ENCODE assay signal across 9 cellular contexts in the genomic region with DNA sequence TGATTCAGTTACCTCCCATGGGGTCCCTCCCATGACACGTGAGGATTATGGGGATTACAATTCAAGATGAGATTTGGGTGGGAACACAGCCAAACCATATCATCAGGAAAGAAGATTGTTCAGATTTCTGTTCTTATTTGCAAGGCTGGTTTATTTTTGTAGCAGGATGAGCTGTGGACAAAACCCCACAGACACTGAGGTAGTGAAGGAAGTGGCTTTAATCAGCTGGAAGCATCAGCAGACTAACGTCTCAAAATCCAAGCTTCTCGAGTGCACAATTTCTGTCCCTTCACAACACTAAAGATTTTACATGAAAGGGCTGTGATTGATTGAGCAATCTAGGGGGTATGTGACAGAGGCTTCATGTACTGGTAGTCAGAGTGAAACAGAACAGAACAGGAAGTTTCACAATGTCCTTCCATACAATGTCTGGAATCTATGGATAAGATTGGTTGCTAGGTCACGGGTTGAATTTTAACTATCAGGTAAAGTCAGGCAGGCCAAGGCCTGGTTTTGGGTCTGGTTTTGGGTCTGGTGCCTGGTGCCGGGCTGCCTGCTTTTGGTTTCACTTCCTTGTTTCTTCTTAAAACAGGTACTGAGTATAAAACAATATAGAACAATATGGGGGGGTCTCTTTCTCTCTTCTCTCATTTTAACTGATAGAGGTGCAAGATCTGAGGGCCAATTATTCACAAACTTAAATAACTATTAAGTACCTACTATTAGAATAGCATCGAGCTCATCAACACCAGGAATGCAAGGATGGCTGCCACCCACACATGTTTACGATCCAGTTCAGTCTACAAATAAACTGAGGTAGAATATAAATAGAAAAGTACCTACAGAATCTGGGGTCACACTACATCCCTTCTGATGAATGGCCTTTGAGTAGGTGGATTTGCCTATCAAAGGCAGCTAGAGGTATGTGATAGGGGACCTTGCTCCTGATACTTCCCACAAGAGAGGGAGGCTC.
DNase-seq lines count a peak whose midpoint lies in the region; ATAC-seq and TF ChIP-seq lines count a peak whose summit lies in the region.
"Had no signal": no experiment of that assay in that cellular context is flagged by ENCODE, and none has a peak within 500 bp of the region (broad histone marks: within the 10 kb centered on the region; RNA-seq: fewer than 3 reads in every experiment).

No MANE protein-coding gene starts in this region.

- peaks cover 0 to 5% (median 0%) of the 10 kb centered on the region in 8 donors for H3K9me3 ChIP-seq in spleen

- no peaks in the 10 kb centered on the region for H3K36me3 Mint-ChIP-seq in activated T-helper 1 cell treated with anti-CD3 and anti-CD28 coated beads, Interleukin-12 subunit alpha, Interleukin-12 subunit beta, Interleukin-2, Interleukin-4 antibody, amounts not matched to agents 30 ng/mL and 10 ng/mL and 1 ng/mL, durations not matched to agents 14 hours and 24 hours and 36 hours (ENCODE audit: low read depth)

- DNase-seq in HS-5 (ENCODE audit: low read depth) = peak; percentile 64
- peak; percentile 84 for DNase-seq in SKM-1 treated with dmso at 0.1 percent for 144 hours (lab: John Stamatoyannopoulos, UW; ENCODE audit: unreplicated experiment)
- no peak for DNase-seq in foreskin keratinocyte
- peak; percentile 79 for DNase-seq in spleen
- DNase-seq in GM13976 (ENCODE audit: low spot score) = no peak
- DNase-seq in activated T-helper 1 cell treated with anti-CD3 and anti-CD28 coated beads, Interleukin-12 subunit alpha, Interleukin-12 subunit beta, Interleukin-2, Interleukin-4 antibody, amounts not matched to agents 30 ng/mL and 10 ng/mL and 1 ng/mL, durations not matched to agents 14 hours and 24 hours and 36 hours (ENCODE audit: low spot score) = no peak
- DNase-seq: activated T-cell treated with anti-CD3 and anti-CD28 coated beads, Interleukin-2, amount 50 U/mL, for 4 hours had no signal

- H3K27me3 ChIP-seq in foreskin keratinocyte = no peaks in the 10 kb centered on the region
- H3K27me3 ChIP-seq in spleen (replicated peaks in 1 of 7) = no peaks in the 10 kb centered on the region

- no peaks in the 10 kb centered on the region for H3K4me1 Mint-ChIP-seq in activated T-helper 1 cell treated with anti-CD3 and anti-CD28 coated beads, Interleukin-12 subunit alpha, Interleukin-12 subunit beta, Interleukin-2, Interleukin-4 antibody, amounts not matched to agents 30 ng/mL and 10 ng/mL and 1 ng/mL, durations not matched to agents 14 hours and 24 hours and 36 hours (ENCODE audit: low read depth)

- no peak for ATAC-seq in foreskin keratinocyte
- no peak for ATAC-seq in GM19324 (IDR thresholded peaks at IDR 0.05; ENCODE audit: low FRiP score, unreplicated experiment)
- no peak for ATAC-seq in GM21528 (IDR thresholded peaks at IDR 0.05; ENCODE audit: low FRiP score, unreplicated experiment)
- ATAC-seq: activated T-cell treated with anti-CD3 and anti-CD28 coated beads, Interleukin-2, amount 50 U/mL, for 4 hours had no signal

- TF ChIP-seq CTCF in foreskin keratinocyte (conservative IDR thresholded peaks at IDR 0.05) (no peak), spleen (IDR thresholded peaks at IDR 0.05 in 8 of 11, conservative IDR thresholded peaks at IDR 0.05 in 3 of 11) (no peak), GM13976 (IDR thresholded peaks at IDR 0.05; ENCODE audit: borderline replicate concordance, control extremely low read depth, extremely low read depth, insufficient read depth, missing control alignments) (no peak)

- 44 to 63% (median 56%) methylated on average over 7 of the region's 7 CpGs for WGBS in spleen, 5 donors

- intact Hi-C loops in spleen (cut with DNase I; ENCODE audit: low total_unique reads) = no loop called here
- intact Hi-C loops in activated T-helper 1 cell treated with anti-CD3 and anti-CD28 coated beads, Interleukin-12 subunit alpha, Interleukin-12 subunit beta, Interleukin-2, Interleukin-4 antibody, amounts not matched to agents 30 ng/mL and 10 ng/mL and 1 ng/mL, durations not matched to agents 14 hours and 24 hours and 36 hours (cut with micrococcal nuclease) = no loop called here

- H3K27ac ChIP-seq in foreskin keratinocyte (peak overlapping the region; percentile 94), spleen (peak overlapping the region; percentile 8 to 74 (median 60))

- no peak overlapping the region for H3K4me3 Mint-ChIP-seq in activated T-helper 1 cell treated with anti-CD3 and anti-CD28 coated beads, Interleukin-12 subunit alpha, Interleukin-12 subunit beta, Interleukin-2, Interleukin-4 antibody, amounts not matched to agents 30 ng/mL and 10 ng/mL and 1 ng/mL, durations not matched to agents 14 hours and 24 hours and 36 hours
- H3K4me3 Mint-ChIP-seq: activated T-cell treated with anti-CD3 and anti-CD28 coated beads, Interleukin-2, amount 50 U/mL, for 4 hours had no signal

- H3K4me3 ChIP-seq in spleen = no peak overlapping the region

- no peak overlapping the region for H3K27ac Mint-ChIP-seq in activated T-helper 1 cell treated with anti-CD3 and anti-CD28 coated beads, Interleukin-12 subunit alpha, Interleukin-12 subunit beta, Interleukin-2, Interleukin-4 antibody, amounts not matched to agents 30 ng/mL and 10 ng/mL and 1 ng/mL, durations not matched to agents 14 hours and 24 hours and 36 hours

- no peaks in the 10 kb centered on the region for H3K27me3 Mint-ChIP-seq in activated T-helper 1 cell treated with anti-CD3 and anti-CD28 coated beads, Interleukin-12 subunit alpha, Interleukin-12 subunit beta, Interleukin-2, Interleukin-4 antibody, amounts not matched to agents 30 ng/mL and 10 ng/mL and 1 ng/mL, durations not matched to agents 14 hours and 24 hours and 36 hours (ENCODE audit: insufficient read depth)

- H3K4me1 ChIP-seq in foreskin keratinocyte (peaks cover 37% of the 10 kb centered on the region), spleen (peaks cover 0 to 27% (median 10%) of the 10 kb centered on the region in 6 donors)

- H3K9me3 Mint-ChIP-seq in activated T-helper 1 cell treated with anti-CD3 and anti-CD28 coated beads, Interleukin-12 subunit alpha, Interleukin-12 subunit beta, Interleukin-2, Interleukin-4 antibody, amounts not matched to agents 30 ng/mL and 10 ng/mL and 1 ng/mL, durations not matched to agents 14 hours and 24 hours and 36 hours = no peaks in the 10 kb centered on the region

- no peaks in the 10 kb centered on the region for H3K36me3 ChIP-seq in spleen

- in situ Hi-C loops in GM13976 (cut with MboI; ENCODE audit: low sequenced_read_pairs, unreplicated experiment) = no loop called here

- TF ChIP-seq POLR2A in spleen (IDR thresholded peaks at IDR 0.05) = no peak

Comparison
In these comparisons a context has a peak if more than half of its experiments do, and no peak if none do; other contexts are left out.
1. DNase-seq: peak in HS-5 (single experiment), SKM-1 treated with dmso at 0.1 percent for 144 hours (single experiment) and spleen (single experiment); none in foreskin keratinocyte (0 of 2), GM13976 (single experiment) and activated T-helper 1 cell treated with anti-CD3 and anti-CD28 coated beads, Interleukin-12 subunit alpha, Interleukin-12 subunit beta, Interleukin-2, Interleukin-4 antibody, amounts not matched to agents 30 ng/mL and 10 ng/mL and 1 ng/mL, durations not matched to agents 14 hours and 24 hours and 36 hours (single experiment).